26 cellular contexts compared by ENCODE assay signal in genomic region chr5:173317091-173317685, GRCh38. TPM values are rescaled to one million over a fixed set of nuclear protein-coding genes. Genes with fewer than 3 reads are reported as not detected.
DNase-seq lines count a peak whose midpoint lies in the region; ATAC-seq, FAIRE-seq and TF ChIP-seq lines count a peak whose summit lies in the region.
"Had no signal": no experiment of that assay in that cellular context is flagged by ENCODE, and none has a peak within 500 bp of the region (broad histone marks: within the 10 kb centered on the region; RNA-seq: fewer than 3 reads in every experiment).

No MANE protein-coding gene starts in this region.

- no peaks in the 10 kb centered on the region for H3K9me3 Mint-ChIP-seq in Calu3 (ENCODE audit: low read depth, unreplicated experiment)
- H3K9me3 Mint-ChIP-seq in activated T-helper 1 cell treated with anti-CD3 and anti-CD28 coated beads, Interleukin-12 subunit alpha, Interleukin-12 subunit beta, Interleukin-2, Interleukin-4 antibody, amounts not matched to agents 30 ng/mL and 10 ng/mL and 1 ng/mL, durations not matched to agents 14 hours and 24 hours and 36 hours = no peaks in the 10 kb centered on the region
- no peaks in the 10 kb centered on the region for H3K9me3 Mint-ChIP-seq in stimulated activated memory B cell treated with anti-CD40 and anti-IgM and Interleukin-4, amounts not matched to agents 10 μg/mL and 1 μg/mL and 100 μg/mL, for 72 hours
- H3K9me3 Mint-ChIP-seq: activated T-helper 2 cell treated with anti-CD3 and anti-CD28 coated beads, Interferon-gamma antibody, Interleukin-2, Interleukin-4, amounts not matched to agents 10 μg/mL and 5 μg/mL and 100 μg/mL, durations not matched to agents 14 hours and 24 hours and 36 hours; CD8-positive, alpha-beta T cell had no signal

- CTCF ChIA-PET in Calu3 (lab: Charles Lee) (interaction anchor here (1.6 kb wide), 1 partner anchor 15 kb away, joined by 5 read pairs; no protein-coding TSS in a partner anchor), Panc1 (lab: Charles Lee) (no interaction called here)

- ATAC-seq in Panc1 (no peak), HG03108 (IDR thresholded peaks at IDR 0.05; ENCODE audit: unreplicated experiment) (no peak)
- ATAC-seq in stimulated activated memory B cell treated with anti-CD40 and anti-IgM and Interleukin-4, amounts not matched to agents 10 μg/mL and 1 μg/mL and 100 μg/mL, for 72 hours = no peak
- ATAC-seq: CD8-positive, alpha-beta T cell; sciatic nerve had no signal

- H3K36me3 Mint-ChIP-seq in Calu3 (ENCODE audit: insufficient read depth, unreplicated experiment) = peaks cover 89% of the 10 kb centered on the region
- peaks cover 44% of the 10 kb centered on the region for H3K36me3 Mint-ChIP-seq in activated T-helper 1 cell treated with anti-CD3 and anti-CD28 coated beads, Interleukin-12 subunit alpha, Interleukin-12 subunit beta, Interleukin-2, Interleukin-4 antibody, amounts not matched to agents 30 ng/mL and 10 ng/mL and 1 ng/mL, durations not matched to agents 14 hours and 24 hours and 36 hours (ENCODE audit: low read depth)
- H3K36me3 Mint-ChIP-seq in stimulated activated memory B cell treated with anti-CD40 and anti-IgM and Interleukin-4, amounts not matched to agents 10 μg/mL and 1 μg/mL and 100 μg/mL, for 72 hours = no peaks in the 10 kb centered on the region
- H3K36me3 Mint-ChIP-seq: activated naive CD8-positive, alpha-beta T cell; CD8-positive, alpha-beta T cell had no signal

- POLR2A ChIA-PET in Panc1 (lab: Charles Lee) = interaction anchor here (0.7 kb wide), 1 partner anchor 341 kb away, joined by 5 read pairs; no protein-coding TSS in a partner anchor

- H3K27ac ChIP-seq in Panc1 (ENCODE audit: low read length) (no peak overlapping the region), kidney (ENCODE audit: low read depth in 2 of 2, low read length in 2 of 2) (no peak overlapping the region)

- H3K27me3 ChIP-seq in Panc1 (ENCODE audit: control insufficient read depth, insufficient read depth, low read length) = no peaks in the 10 kb centered on the region
- no peaks in the 10 kb centered on the region for H3K27me3 ChIP-seq in skeletal muscle satellite cell (ENCODE audit: control insufficient read depth, insufficient read depth, low read length)
- H3K27me3 ChIP-seq: esophagus muscularis mucosa had no signal

- no peak overlapping the region for H3K9ac ChIP-seq in kidney (ENCODE audit: low read length in 2 of 2)
- H3K9ac ChIP-seq in skeletal muscle satellite cell (ENCODE audit: low read depth, low read length) = peak overlapping the region; percentile 38

- intact Hi-C loops in Calu3 (cut with micrococcal nuclease; ENCODE audit: unreplicated experiment) = no loop called here
- intact Hi-C loops in Panc1 (cut with micrococcal nuclease; ENCODE audit: unreplicated experiment) = no loop called here
- intact Hi-C loops in kidney (cut with DNase I) = no loop called here
- intact Hi-C loops in activated T-helper 1 cell treated with anti-CD3 and anti-CD28 coated beads, Interleukin-12 subunit alpha, Interleukin-12 subunit beta, Interleukin-2, Interleukin-4 antibody, amounts not matched to agents 30 ng/mL and 10 ng/mL and 1 ng/mL, durations not matched to agents 14 hours and 24 hours and 36 hours (cut with micrococcal nuclease) = no loop called here

- no peak overlapping the region for H3K4me3 ChIP-seq in Panc1 (ENCODE audit: low read depth in 2 of 2, low read length in 2 of 2)
- H3K4me3 ChIP-seq in kidney (ENCODE audit: low read length in 2 of 2) = no peak overlapping the region
- H3K4me3 ChIP-seq in skeletal muscle satellite cell (ENCODE audit: low read length) = no peak overlapping the region
- H3K4me3 ChIP-seq: esophagus muscularis mucosa, lung had no signal

- no peaks in the 10 kb centered on the region for H3K4me1 Mint-ChIP-seq in Calu3 (ENCODE audit: low read depth, unreplicated experiment)
- H3K4me1 Mint-ChIP-seq in activated T-helper 1 cell treated with anti-CD3 and anti-CD28 coated beads, Interleukin-12 subunit alpha, Interleukin-12 subunit beta, Interleukin-2, Interleukin-4 antibody, amounts not matched to agents 30 ng/mL and 10 ng/mL and 1 ng/mL, durations not matched to agents 14 hours and 24 hours and 36 hours (ENCODE audit: low read depth) = peaks cover 1% of the 10 kb centered on the region
- H3K4me1 Mint-ChIP-seq in stimulated activated memory B cell treated with anti-CD40 and anti-IgM and Interleukin-4, amounts not matched to agents 10 μg/mL and 1 μg/mL and 100 μg/mL, for 72 hours = no peaks in the 10 kb centered on the region

- in situ Hi-C loops in Panc1 (cut with HindIII; ENCODE audit: low pct_unique_long_range_greater_than_20kb, low sequenced_read_pairs) = no loop called here

- no peak for TF ChIP-seq CTCF in Calu3 (IDR thresholded peaks at IDR 0.05; ENCODE audit: unreplicated experiment)
- TF ChIP-seq CTCF in Panc1 (IDR thresholded peaks at IDR 0.05) = no peak
- no peak for TF ChIP-seq CTCF in kidney (IDR thresholded peaks at IDR 0.05; ENCODE audit: borderline replicate concordance, extremely low read depth, insufficient read depth)

- H3K4me3 Mint-ChIP-seq in Calu3 (ENCODE audit: low read depth, unreplicated experiment) = peak overlapping the region; percentile 2
- no peak overlapping the region for H3K4me3 Mint-ChIP-seq in activated T-helper 1 cell treated with anti-CD3 and anti-CD28 coated beads, Interleukin-12 subunit alpha, Interleukin-12 subunit beta, Interleukin-2, Interleukin-4 antibody, amounts not matched to agents 30 ng/mL and 10 ng/mL and 1 ng/mL, durations not matched to agents 14 hours and 24 hours and 36 hours
- no peak overlapping the region for H3K4me3 Mint-ChIP-seq in stimulated activated memory B cell treated with anti-CD40 and anti-IgM and Interleukin-4, amounts not matched to agents 10 μg/mL and 1 μg/mL and 100 μg/mL, for 72 hours
- H3K4me3 Mint-ChIP-seq: activated naive CD8-positive, alpha-beta T cell; CD8-positive, alpha-beta T cell had no signal

- H3K4me1 ChIP-seq in Panc1 (ENCODE audit: control insufficient read depth, insufficient read depth, low read length) (peaks cover 5% of the 10 kb centered on the region; the same call in 1 of the 2 replicates), kidney (ENCODE audit: control insufficient read depth in 1 of 2, insufficient read depth in 1 of 2, low read depth in 1 of 2, low read length in 2 of 2) (peaks cover 9 to 25% of the 10 kb centered on the region in 2 donors), skeletal muscle satellite cell (ENCODE audit: control insufficient read depth, insufficient read depth, low read length) (peaks cover 67% of the 10 kb centered on the region)

- no peaks in the 10 kb centered on the region for H3K27me3 Mint-ChIP-seq in Calu3 (ENCODE audit: unreplicated experiment)
- H3K27me3 Mint-ChIP-seq in activated T-helper 1 cell treated with anti-CD3 and anti-CD28 coated beads, Interleukin-12 subunit alpha, Interleukin-12 subunit beta, Interleukin-2, Interleukin-4 antibody, amounts not matched to agents 30 ng/mL and 10 ng/mL and 1 ng/mL, durations not matched to agents 14 hours and 24 hours and 36 hours (ENCODE audit: insufficient read depth) = no peaks in the 10 kb centered on the region
- H3K27me3 Mint-ChIP-seq in stimulated activated memory B cell treated with anti-CD40 and anti-IgM and Interleukin-4, amounts not matched to agents 10 μg/mL and 1 μg/mL and 100 μg/mL, for 72 hours = peaks cover 77% of the 10 kb centered on the region

- H3K4me2 ChIP-seq in skeletal muscle satellite cell (ENCODE audit: low read length) = no peak overlapping the region

- no peak for FAIRE-seq in kidney (lab: Jason Lieb, UNC)
- FAIRE-seq: frontal cortex, TTC549 had no signal

- H3K9me3 ChIP-seq in Panc1 (ENCODE audit: control insufficient read depth, insufficient read depth, low read depth, low read length) = no peaks in the 10 kb centered on the region
- H3K9me3 ChIP-seq in kidney (ENCODE audit: control insufficient read depth in 1 of 2, low read length in 2 of 2) = no peaks in the 10 kb centered on the region
- no peaks in the 10 kb centered on the region for H3K9me3 ChIP-seq in skeletal muscle satellite cell (replicated peaks; ENCODE audit: low read length)
- H3K9me3 ChIP-seq: esophagus muscularis mucosa had no signal

- DNase-seq in Calu3 (no peak), Panc1 (ENCODE audit: low read depth, low spot score) (no peak), kidney (peak; percentile 69), cerebellar cortex (ENCODE audit: low spot score) (no peak)
- no peak for DNase-seq in activated T-helper 1 cell treated with anti-CD3 and anti-CD28 coated beads, Interleukin-12 subunit alpha, Interleukin-12 subunit beta, Interleukin-2, Interleukin-4 antibody, amounts not matched to agents 30 ng/mL and 10 ng/mL and 1 ng/mL, durations not matched to agents 14 hours and 24 hours and 36 hours (ENCODE audit: low spot score)
- DNase-seq: activated CD4-positive, alpha-beta T cell treated with anti-CD3 and anti-CD28 coated beads for 48 hours; CD8-positive, alpha-beta T cell; DMS53; GF-D8; H7; islet precursor cell; NCI-H1048; NCI-H2081; NCI-H446; substantia nigra; T-helper 1 cell had no signal

- no TSS peak for BruUV-seq in Calu3 (replicated peaks; lab: Mats Ljungman, UMichigan)
- BruUV-seq in Panc1 (replicated peaks; lab: Mats Ljungman, UMichigan) = TSS peak; percentile 70

- H3K27ac Mint-ChIP-seq in Calu3 (ENCODE audit: unreplicated experiment) = no peak overlapping the region
- no peak overlapping the region for H3K27ac Mint-ChIP-seq in activated T-helper 1 cell treated with anti-CD3 and anti-CD28 coated beads, Interleukin-12 subunit alpha, Interleukin-12 subunit beta, Interleukin-2, Interleukin-4 antibody, amounts not matched to agents 30 ng/mL and 10 ng/mL and 1 ng/mL, durations not matched to agents 14 hours and 24 hours and 36 hours
- H3K27ac Mint-ChIP-seq in stimulated activated memory B cell treated with anti-CD40 and anti-IgM and Interleukin-4, amounts not matched to agents 10 μg/mL and 1 μg/mL and 100 μg/mL, for 72 hours = no peak overlapping the region
- H3K27ac Mint-ChIP-seq: activated naive CD8-positive, alpha-beta T cell; activated T-helper 2 cell treated with anti-CD3 and anti-CD28 coated beads, Interferon-gamma antibody, Interleukin-2, Interleukin-4, amounts not matched to agents 10 μg/mL and 5 μg/mL and 100 μg/mL, durations not matched to agents 14 hours and 24 hours and 36 hours; CD8-positive, alpha-beta T cell had no signal

- no peaks in the 10 kb centered on the region for H3K36me3 ChIP-seq in Panc1 (ENCODE audit: control insufficient read depth, insufficient read depth, low read length)
- no peaks in the 10 kb centered on the region for H3K36me3 ChIP-seq in kidney (ENCODE audit: control insufficient read depth in 1 of 2, insufficient read depth in 2 of 2, low read length in 2 of 2)
- peaks cover 64% of the 10 kb centered on the region for H3K36me3 ChIP-seq in skeletal muscle satellite cell (ENCODE audit: insufficient read depth, low read length)

RNA-seq across cellular contexts. Expression of gene STC2, which starts 11.0 kb away (rescaled TPM):
- 48.3 and 60.4 TPM in 2 replicates for total RNA-seq in Calu3 (2022)
- total RNA-seq in Panc1 (2021; ENCODE audit: unreplicated experiment) = 32.2 TPM
- 87.0 TPM for polyA plus RNA-seq in Panc1 (2012; ENCODE audit: insufficient read length)
- total RNA-seq in kidney = 2.7 TPM
- polyA plus RNA-seq in kidney (ENCODE audit: insufficient read depth, low read depth, low replicate concordance) = 2.1 TPM
- total RNA-seq in skeletal muscle satellite cell (2012; rRNA removed) = 104 and 125 TPM in 2 replicates
- 25.4 and 27.7 TPM in 2 replicates for total RNA-seq in activated T-helper 1 cell treated with anti-CD3 and anti-CD28 coated beads, Interleukin-12 subunit alpha, Interleukin-12 subunit beta, Interleukin-2, Interleukin-4 antibody, amounts not matched to agents 30 ng/mL and 10 ng/mL and 1 ng/mL, durations not matched to agents 14 hours and 24 hours and 36 hours
- total RNA-seq: CD8-positive, alpha-beta T cell had no signal
